Comparison of ENCODE assay signal across 17 cellular contexts in genomic region chr10:43141421-43141820, GRCh38. TPM values are rescaled to one million over a fixed set of nuclear protein-coding genes. Genes with fewer than 3 reads are reported as not detected.
DNase-seq lines count a peak whose midpoint lies in the region; ATAC-seq and TF ChIP-seq lines count a peak whose summit lies in the region.
"Had no signal": no experiment of that assay in that cellular context is flagged by ENCODE, and none has a peak within 500 bp of the region (broad histone marks: within the 10 kb centered on the region; RNA-seq: fewer than 3 reads in every experiment).

No MANE protein-coding gene starts in this region.

- peak; percentile 18 for ATAC-seq in HG02798 (IDR thresholded peaks at IDR 0.05; ENCODE audit: poor library complexity, unreplicated experiment)
- ATAC-seq: pancreas had no signal

- H3K4me1 ChIP-seq in osteoblast (ENCODE audit: insufficient read depth, low read length) = peaks cover 32% of the 10 kb centered on the region
- H3K4me1 ChIP-seq: colonic mucosa had no signal

- H3K4me1 Mint-ChIP-seq in activated naive CD8-positive, alpha-beta T cell treated with anti-CD3 and anti-CD28 coated beads for 36 hours = peaks cover 65% of the 10 kb centered on the region

- no peak overlapping the region for H2AFZ ChIP-seq in osteoblast (ENCODE audit: low read length)

- H3K4me3 ChIP-seq in osteoblast (ENCODE audit: insufficient read depth, low read length) = no peak overlapping the region
- H3K4me3 ChIP-seq: colonic mucosa, pancreas had no signal

- H3K9me3 Mint-ChIP-seq in activated naive CD8-positive, alpha-beta T cell treated with anti-CD3 and anti-CD28 coated beads for 36 hours = no peaks in the 10 kb centered on the region

- no peak overlapping the region for H3K4me2 ChIP-seq in osteoblast (ENCODE audit: insufficient read depth, low read length)

- H3K27me3 Mint-ChIP-seq in activated naive CD8-positive, alpha-beta T cell treated with anti-CD3 and anti-CD28 coated beads for 36 hours = no peaks in the 10 kb centered on the region

- no peak for TF ChIP-seq CTCF in osteoblast (IDR thresholded peaks at IDR 0.05; ENCODE audit: extremely low read depth, low read depth, low read length)

- DNase-seq in DMS 273 (lab: John Stamatoyannopoulos, UW; ENCODE audit: unreplicated experiment) = peak; percentile 7
- DNase-seq in DMS 273 treated with DMSO at 0.1 percent for 48 hours (lab: John Stamatoyannopoulos, UW) = no peak
- DNase-seq in activated naive CD8-positive, alpha-beta T cell treated with anti-CD3 and anti-CD28 coated beads for 36 hours = no peak
- no peak for DNase-seq in osteoblast (ENCODE audit: insufficient read length, low spot score, missing footprints)
- no peak for DNase-seq in T1000 (lab: John Stamatoyannopoulos, UW)
- no peak for DNase-seq in NCI-H345 (lab: John Stamatoyannopoulos, UW)
- DNase-seq in NCI-H2227 treated with DMSO at 0.1 percent for 48 hours (lab: John Stamatoyannopoulos, UW) = no peak
- DNase-seq: aorta, colonic mucosa, KG1, NCI-H1417, NCI-H446, OCI-M1, pancreas, WERI-Rb-1 had no signal

- H4K20me1 ChIP-seq in osteoblast (ENCODE audit: insufficient read depth, low read length) = peaks cover 54% of the 10 kb centered on the region

- H3K27ac Mint-ChIP-seq in activated naive CD8-positive, alpha-beta T cell treated with anti-CD3 and anti-CD28 coated beads for 36 hours = peak overlapping the region; percentile 4

- no peaks in the 10 kb centered on the region for H3K36me3 ChIP-seq in osteoblast (ENCODE audit: insufficient read depth, low read length)
- H3K36me3 ChIP-seq: colonic mucosa, pancreas, WERI-Rb-1 had no signal

- peaks cover 20% of the 10 kb centered on the region for H3K36me3 Mint-ChIP-seq in activated naive CD8-positive, alpha-beta T cell treated with anti-CD3 and anti-CD28 coated beads for 36 hours

- no peaks in the 10 kb centered on the region for H3K9me3 ChIP-seq in osteoblast (ENCODE audit: low read depth, low read length)
- H3K9me3 ChIP-seq: colonic mucosa, pancreas had no signal

- peak overlapping the region; percentile 32 for H3K27ac ChIP-seq in osteoblast (ENCODE audit: low read depth, low read length)
- H3K27ac ChIP-seq: 22Rv1, colonic mucosa, WERI-Rb-1 had no signal

- H3K4me3 Mint-ChIP-seq in activated naive CD8-positive, alpha-beta T cell treated with anti-CD3 and anti-CD28 coated beads for 36 hours = peak overlapping the region; percentile 22

- H3K79me2 ChIP-seq in osteoblast (ENCODE audit: insufficient read depth, low read length) = peaks cover 88% of the 10 kb centered on the region

- no peaks in the 10 kb centered on the region for H3K27me3 ChIP-seq in osteoblast (ENCODE audit: insufficient read depth, low read length)
- H3K27me3 ChIP-seq: colonic mucosa, pancreas had no signal

RNA-seq across cellular contexts. Expression of gene CSGALNACT2, which starts 3.2 kb away (rescaled TPM):
- 10 to 100 TPM; 16.2 to 16.8 TPM for total RNA-seq in activated naive CD8-positive, alpha-beta T cell treated with anti-CD3 and anti-CD28 coated beads for 36 hours
- total RNA-seq in osteoblast = 31.8 and 37.7 TPM in 2 replicates
